ENCODE assay signal across 9 cellular contexts in the genomic region with DNA sequence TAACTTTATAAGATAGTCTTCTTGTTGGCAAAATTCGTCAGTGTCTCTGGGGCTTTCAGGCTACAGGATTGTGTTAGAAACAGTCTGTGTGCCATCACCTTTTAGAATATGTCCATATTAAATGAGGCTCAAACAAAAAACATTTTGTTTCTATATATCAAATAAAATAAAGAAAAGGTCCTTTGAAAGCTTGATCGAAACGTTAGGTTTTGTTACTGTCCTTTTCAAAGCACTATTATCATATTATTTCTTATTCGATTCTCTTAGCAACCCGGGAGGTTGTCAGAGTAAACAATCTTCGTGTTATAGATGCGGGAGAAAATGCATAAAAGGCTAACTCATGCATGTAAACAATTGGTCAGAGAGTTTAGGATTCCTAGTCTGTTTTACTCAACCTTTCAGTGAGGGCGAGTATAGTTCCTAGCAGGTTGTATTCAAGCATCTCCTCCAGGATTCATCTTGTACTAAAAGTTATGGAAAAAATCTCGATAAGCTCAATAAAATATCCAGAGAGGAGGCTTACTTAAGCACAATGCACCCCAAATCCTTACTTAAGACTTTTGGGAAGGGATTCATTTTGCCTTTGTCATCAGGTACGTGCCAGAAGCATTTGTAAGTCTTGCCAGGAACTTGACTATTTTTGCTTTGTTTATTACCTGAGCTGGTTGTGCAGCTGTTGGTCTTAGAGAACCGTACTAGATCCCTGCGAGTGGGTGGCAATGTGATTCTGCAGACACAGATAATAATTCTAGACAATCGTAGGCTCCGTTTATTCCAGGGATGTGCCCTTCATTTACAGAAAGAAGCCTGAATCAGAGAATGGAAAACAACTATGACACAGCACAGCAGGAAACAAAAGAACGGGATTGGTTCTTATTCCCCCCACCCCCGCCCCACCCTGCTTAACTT.
A peak's percentile ranks its signal among the peaks of the same experiment; 100 is the strongest.
DNase-seq lines count a peak whose midpoint lies in the region; ATAC-seq and TF ChIP-seq lines count a peak whose summit lies in the region.
"Had no signal": no experiment of that assay in that cellular context is flagged by ENCODE, and none has a peak within 500 bp of the region (broad histone marks: within the 10 kb centered on the region; RNA-seq: fewer than 3 reads in every experiment).

No MANE protein-coding gene starts in this region.

- TF ChIP-seq CTCF in DND-41 (IDR thresholded peaks at IDR 0.05; ENCODE audit: borderline replicate concordance, extremely low read depth, low read length, poor library complexity, severe bottlenecking) (no peak), NB4 (IDR thresholded peaks at IDR 0.05; ENCODE audit: low read depth, low read length) (no peak), nephron progenitor cell (IDR thresholded peaks at IDR 0.05) (no peak), GM13977 (IDR thresholded peaks at IDR 0.05; ENCODE audit: extremely low read depth, insufficient read depth, missing control alignments) (no peak)

- no peak overlapping the region for H3K4me3 ChIP-seq in DND-41 (ENCODE audit: low read depth in 1 of 2, low read length in 2 of 2)
- no peak overlapping the region for H3K4me3 ChIP-seq in NB4 (ENCODE audit: low read depth, low read length)
- no peak overlapping the region for H3K4me3 ChIP-seq in effector memory CD4-positive, alpha-beta T cell (ENCODE audit: insufficient read depth, low read depth, low read length, poor library complexity, severe bottlenecking)

- in situ Hi-C loops in GM13977 (cut with MboI; ENCODE audit: low pct_unique_long_range_greater_than_20kb, low sequenced_read_pairs, unreplicated experiment) = no loop called here

- H3K27ac ChIP-seq in DND-41 (ENCODE audit: low read length) (peak overlapping the region; percentile 86), substantia nigra (ENCODE audit: low read depth, low read length, poor library complexity, severe bottlenecking) (no peak overlapping the region)
- H3K27ac ChIP-seq in effector memory CD4-positive, alpha-beta T cell (ENCODE audit: insufficient read depth, low read length, poor library complexity, severe bottlenecking) = no peak overlapping the region
- H3K27ac ChIP-seq: brain microvascular endothelial cell had no signal

- peak overlapping the region; percentile 45 for H3K4me3 Mint-ChIP-seq in central memory CD8-positive, alpha-beta T cell
- no peak overlapping the region for H3K4me3 Mint-ChIP-seq in nephron progenitor cell

- DNase-seq in DND-41 (no peak), NB4 (ENCODE audit: low read depth) (peak; percentile 15), nephron progenitor cell (no peak), NCI-H1694 (lab: John Stamatoyannopoulos, UW) (no peak), substantia nigra (lab: John Stamatoyannopoulos, UW) (no peak), GM13977 (ENCODE audit: low spot score) (no peak)
- no peak for DNase-seq in central memory CD8-positive, alpha-beta T cell (ENCODE audit: low spot score in 2 of 2)
- no peak for DNase-seq in effector memory CD4-positive, alpha-beta T cell
- DNase-seq: brain microvascular endothelial cell had no signal

- H2AFZ ChIP-seq in DND-41 (ENCODE audit: low read depth, low read length) = peak overlapping the region; percentile 57

- peak; percentile 20 for TF ChIP-seq POLR2A in NB4 (IDR thresholded peaks at IDR 0.05; ENCODE audit: extremely low read depth, insufficient read length)

- peaks cover 43% of the 10 kb centered on the region for H3K4me1 Mint-ChIP-seq in central memory CD8-positive, alpha-beta T cell
- H3K4me1 Mint-ChIP-seq in nephron progenitor cell = peaks cover 64% of the 10 kb centered on the region

- peak overlapping the region; percentile 93 for H3K27ac Mint-ChIP-seq in central memory CD8-positive, alpha-beta T cell (ENCODE audit: low read depth)
- H3K27ac Mint-ChIP-seq in nephron progenitor cell = peak overlapping the region; percentile 29

- peaks cover 8% of the 10 kb centered on the region for H3K36me3 Mint-ChIP-seq in central memory CD8-positive, alpha-beta T cell (ENCODE audit: insufficient read depth)
- no peaks in the 10 kb centered on the region for H3K36me3 Mint-ChIP-seq in nephron progenitor cell (ENCODE audit: low read depth)

- no peaks in the 10 kb centered on the region for H3K79me2 ChIP-seq in DND-41 (ENCODE audit: insufficient read depth, low read length)

- H4K20me1 ChIP-seq in DND-41 (ENCODE audit: insufficient read depth, low read length) = no peaks in the 10 kb centered on the region

- no peaks in the 10 kb centered on the region for H3K9me3 ChIP-seq in DND-41 (ENCODE audit: insufficient read depth, low read length, severe bottlenecking)
- H3K9me3 ChIP-seq in effector memory CD4-positive, alpha-beta T cell (ENCODE audit: control insufficient read depth, low read length) = no peaks in the 10 kb centered on the region

- H3K27me3 ChIP-seq in DND-41 (ENCODE audit: insufficient read depth, low read length, poor library complexity) = no peaks in the 10 kb centered on the region
- no peaks in the 10 kb centered on the region for H3K27me3 ChIP-seq in effector memory CD4-positive, alpha-beta T cell (replicated peaks; ENCODE audit: control insufficient read depth, insufficient read depth, low read length, poor library complexity, severe bottlenecking)
- H3K27me3 ChIP-seq: brain microvascular endothelial cell had no signal

- H3K36me3 ChIP-seq in DND-41 (ENCODE audit: insufficient read depth, low read length) = no peaks in the 10 kb centered on the region
- no peaks in the 10 kb centered on the region for H3K36me3 ChIP-seq in effector memory CD4-positive, alpha-beta T cell (ENCODE audit: control insufficient read depth, insufficient read depth, low read length)
- H3K36me3 ChIP-seq: brain microvascular endothelial cell had no signal

- no peaks in the 10 kb centered on the region for H3K9me3 Mint-ChIP-seq in central memory CD8-positive, alpha-beta T cell
- H3K9me3 Mint-ChIP-seq in nephron progenitor cell = no peaks in the 10 kb centered on the region

- peaks cover 69% of the 10 kb centered on the region for H3K4me1 ChIP-seq in DND-41 (ENCODE audit: insufficient read depth, low read length)
- peaks cover 41% of the 10 kb centered on the region for H3K4me1 ChIP-seq in effector memory CD4-positive, alpha-beta T cell (ENCODE audit: control insufficient read depth, insufficient read depth, low read length, poor library complexity, severe bottlenecking)

- no peak for ATAC-seq in DND-41 (ENCODE audit: insufficient read depth, low read depth)
- ATAC-seq in central memory CD8-positive, alpha-beta T cell (replicated peaks; ENCODE audit: extremely low read depth, poor library complexity, severe bottlenecking) = no peak

- no peak overlapping the region for H3K4me2 ChIP-seq in DND-41 (ENCODE audit: insufficient read depth, low read length)

- no peak overlapping the region for H3K9ac ChIP-seq in DND-41 (ENCODE audit: low read depth, low read length)

- H3K27me3 Mint-ChIP-seq in central memory CD8-positive, alpha-beta T cell = no peaks in the 10 kb centered on the region
- peaks cover 4% of the 10 kb centered on the region for H3K27me3 Mint-ChIP-seq in nephron progenitor cell (ENCODE audit: low read depth, poor library complexity)
